24 cellular contexts compared by ENCODE assay signal in genomic region chrX:141759238-141759637, GRCh38.
DNase-seq lines count a peak whose midpoint lies in the region; ATAC-seq, FAIRE-seq and TF ChIP-seq lines count a peak whose summit lies in the region.
"Had no signal": no experiment of that assay in that cellular context is flagged by ENCODE, and none has a peak within 500 bp of the region (broad histone marks: within the 10 kb centered on the region; RNA-seq: fewer than 3 reads in every experiment).

No MANE protein-coding gene starts in this region.

- no peak for TF ChIP-seq POLR2A in HepG2 (IDR thresholded peaks at IDR 0.05; ENCODE audit: insufficient read depth in 1 of 2, low read depth in 2 of 2, low read length in 2 of 2)
- TF ChIP-seq POLR2A in right lobe of liver (IDR thresholded peaks at IDR 0.05), result no peak
- TF ChIP-seq POLR2A in K562 (conservative IDR thresholded peaks at IDR 0.05), result no peak

- FAIRE-seq in HepG2 (lab: Jason Lieb, UNC) (no peak), K562 (lab: Jason Lieb, UNC) (no peak), small intestine (lab: Jason Lieb, UNC) (peak; percentile 77)
- FAIRE-seq: D721Med, GM19239, H1 had no signal

- H3K4me3 ChIP-seq in HepG2 (replicated peaks in 1 of 3; ENCODE audit: insufficient read depth in 1 of 3, low read depth in 2 of 3, low read length in 3 of 3) (no peak overlapping the region), right lobe of liver (no peak overlapping the region), K562 (no peak overlapping the region), small intestine (ENCODE audit: low read depth in 1 of 2, low read length in 2 of 2) (no peak overlapping the region)
- H3K4me3 ChIP-seq: BLaER1 treated with 17β-estradiol and CSF1 and Interleukin-3, amounts not matched to agents 10 nM and 100 nM; GM12878; GM23248 had no signal

- H2AFZ ChIP-seq in HepG2 (ENCODE audit: low read length) (no peak overlapping the region), K562 (ENCODE audit: low read depth, low read length) (no peak overlapping the region)
- H2AFZ ChIP-seq: GM23248 had no signal

- no peak overlapping the region for H3K27ac ChIP-seq in HepG2 (ENCODE audit: extremely low read length, insufficient read depth, low read length)
- no peak overlapping the region for H3K27ac ChIP-seq in right lobe of liver
- no peak overlapping the region for H3K27ac ChIP-seq in K562 (ENCODE audit: extremely low read depth, low read depth, low read length)
- H3K27ac ChIP-seq in small intestine (ENCODE audit: low read depth in 1 of 2, low read length in 1 of 2), result no peak overlapping the region
- H3K27ac ChIP-seq: 22Rv1; BLaER1 treated with 17β-estradiol and CSF1 and Interleukin-3, amounts not matched to agents 10 nM and 100 nM; GM23248 had no signal

- no peak for ATAC-seq in HepG2
- ATAC-seq in right lobe of liver, result no peak
- ATAC-seq in K562, result no peak
- ATAC-seq: GM12878 had no signal

- CTCF ChIA-PET in HepG2 (lab: Yijun Ruan, JAX; ENCODE audit: low intra/inter-chr PET ratio, low total read pairs) (no interaction called here), K562 (lab: Yijun Ruan, JAX; ENCODE audit: low intra/inter-chr PET ratio) (no interaction called here)

- no peak for TF ChIP-seq EP300 in HepG2 (IDR thresholded peaks at IDR 0.05; ENCODE audit: low read depth in 2 of 2, low read length in 2 of 2)
- TF ChIP-seq EP300 in HepG2 (CRISPR knock-in tag; IDR thresholded peaks at IDR 0.05; ENCODE audit: borderline replicate concordance), result no peak
- TF ChIP-seq EP300 in K562 (IDR thresholded peaks at IDR 0.05; ENCODE audit: low read length), result no peak

- POLR2A ChIA-PET in HepG2 (lab: Yijun Ruan, JAX) (no interaction called here), K562 (lab: Yijun Ruan, JAX) (no interaction called here)

- intact Hi-C loops in HepG2 (cut with micrococcal nuclease; ENCODE audit: unreplicated experiment), result no loop called here
- intact Hi-C loops in right lobe of liver (cut with DNase I), result no loop called here
- intact Hi-C loops in K562 (cut with micrococcal nuclease), result no loop called here

- H3K4me1 ChIP-seq in HepG2 (ENCODE audit: insufficient read depth, low read length) (no peaks in the 10 kb centered on the region), right lobe of liver (no peaks in the 10 kb centered on the region), K562 (replicated peaks in 1 of 2; ENCODE audit: control insufficient read depth in 2 of 2, insufficient read depth in 2 of 2, low read length in 2 of 2) (no peaks in the 10 kb centered on the region), small intestine (ENCODE audit: control insufficient read depth in 2 of 2, insufficient read depth in 1 of 2, low read depth in 1 of 2, low read length in 1 of 2) (no peaks in the 10 kb centered on the region)
- H3K4me1 ChIP-seq: BE2C; BLaER1 treated with 17β-estradiol and CSF1 and Interleukin-3, amounts not matched to agents 10 nM and 100 nM had no signal

- peaks cover 20% of the 10 kb centered on the region for H3K9me3 ChIP-seq in HepG2 (ENCODE audit: low read length)
- H3K9me3 ChIP-seq in right lobe of liver, result no peaks in the 10 kb centered on the region
- peaks cover 2% of the 10 kb centered on the region for H3K9me3 ChIP-seq in K562 (replicated peaks; ENCODE audit: control insufficient read depth, insufficient read depth, low read depth, low read length)
- H3K9me3 ChIP-seq in small intestine (ENCODE audit: control insufficient read depth, low read depth), result no peaks in the 10 kb centered on the region
- H3K9me3 ChIP-seq: BE2C had no signal

- H3K4me2 ChIP-seq in HepG2 (ENCODE audit: low read depth, low read length) (no peak overlapping the region), K562 (ENCODE audit: insufficient read depth, low read length) (no peak overlapping the region)
- H3K4me2 ChIP-seq: BLaER1 treated with 17β-estradiol and CSF1 and Interleukin-3, amounts not matched to agents 10 nM and 100 nM had no signal

- BruUV-seq in HepG2 (replicated peaks; lab: Mats Ljungman, UMichigan) (no TSS peak), K562 (replicated peaks; lab: Mats Ljungman, UMichigan) (no TSS peak)

- WGBS in HepG2 (ENCODE audit: low lambda C conversion rate), result 6% methylated on average over 1 of the region's 1 CpG
- 40% methylated on average over 1 of the region's 1 CpG for WGBS in right lobe of liver (ENCODE audit: insufficient coverage, low coverage, low lambda C conversion rate, missing lambda C conversion rate)
- WGBS in K562 (ENCODE audit: insufficient coverage, low coverage, missing lambda C conversion rate), result 0% methylated on average over 1 of the region's 1 CpG
- 56 to 77% (median 69%) methylated on average over 1 of the region's 1 CpG for WGBS in small intestine, 3 donors

- TF ChIP-seq RAD21 in HepG2 (CRISPR knock-in tag; IDR thresholded peaks at IDR 0.05), result no peak
- TF ChIP-seq RAD21 in K562 (CRISPR knock-in tag; conservative IDR thresholded peaks at IDR 0.05 in 1 of 2, IDR thresholded peaks at IDR 0.05 in 1 of 2), result no peak

- H4K20me1 ChIP-seq in HepG2 (ENCODE audit: insufficient read depth, low read length) (no peaks in the 10 kb centered on the region), K562 (replicated peaks; ENCODE audit: control insufficient read depth, insufficient read depth, low read length) (no peaks in the 10 kb centered on the region)
- H4K20me1 ChIP-seq: BLaER1 treated with 17β-estradiol and CSF1 and Interleukin-3, amounts not matched to agents 10 nM and 100 nM had no signal

- no peak for DNase-seq in HepG2 (ENCODE audit: low spot score)
- DNase-seq in right lobe of liver, result no peak
- DNase-seq in K562 (ENCODE audit: extremely low read depth in 1 of 4, low spot score in 3 of 4), result no peak
- no peak for DNase-seq in small intestine
- no peak for DNase-seq in NCI-H1930 (lab: John Stamatoyannopoulos, UW)
- DNase-seq in SKM-1 treated with dmso at 0.1 percent for 144 hours (lab: John Stamatoyannopoulos, UW; ENCODE audit: unreplicated experiment), result no peak
- DNase-seq: ACHN; AML-193; BE2C; CD4-positive, alpha-beta T cell; CD8-positive, alpha-beta memory T cell; DMS 273 treated with DMSO at 0.1 percent for 48 hours; DMS79; EL; GDM1; GM23248; H7; HCEC 1CT had no signal

- H3K9me1 ChIP-seq in K562 (ENCODE audit: control insufficient read depth, insufficient read depth, low read length), result no peaks in the 10 kb centered on the region

- in situ Hi-C loops in HepG2 (cut with HindIII; ENCODE audit: extremely low pct_ligation_motif_present, low pct_unique_long_range_greater_than_20kb), result no loop called here
- in situ Hi-C loops in K562 (cut with MboI), result no loop called here

- H3K27me3 ChIP-seq in HepG2 (ENCODE audit: control insufficient read depth in 1 of 2, insufficient read depth in 2 of 2, low read length in 2 of 2) (no peaks in the 10 kb centered on the region), right lobe of liver (no peaks in the 10 kb centered on the region), K562 (ENCODE audit: control insufficient read depth in 2 of 2, insufficient read depth in 2 of 2, low read length in 2 of 2) (no peaks in the 10 kb centered on the region), small intestine (ENCODE audit: control insufficient read depth in 2 of 2, insufficient read depth in 2 of 2, low read length in 2 of 2) (no peaks in the 10 kb centered on the region)
- H3K27me3 ChIP-seq: BE2C had no signal

- H3K9ac ChIP-seq in HepG2 (ENCODE audit: insufficient read depth, low read depth, low read length), result no peak overlapping the region
- H3K9ac ChIP-seq in K562 (ENCODE audit: insufficient read depth in 1 of 2, low read depth in 2 of 2, low read length in 2 of 2), result no peak overlapping the region
- H3K9ac ChIP-seq: BLaER1 treated with 17β-estradiol and CSF1 and Interleukin-3, amounts not matched to agents 10 nM and 100 nM; GM23248 had no signal

- H3K79me2 ChIP-seq in HepG2 (ENCODE audit: insufficient read depth, low read length) (no peaks in the 10 kb centered on the region), K562 (ENCODE audit: control insufficient read depth, insufficient read depth, low read length) (no peaks in the 10 kb centered on the region)

- H3K36me3 ChIP-seq in HepG2 (replicated peaks in 1 of 2; ENCODE audit: control insufficient read depth in 1 of 2, insufficient read depth in 2 of 2, low read length in 2 of 2), result no peaks in the 10 kb centered on the region
- H3K36me3 ChIP-seq in right lobe of liver, result no peaks in the 10 kb centered on the region
- H3K36me3 ChIP-seq in K562 (ENCODE audit: control insufficient read depth, insufficient read depth, low read length), result no peaks in the 10 kb centered on the region
- no peaks in the 10 kb centered on the region for H3K36me3 ChIP-seq in small intestine (ENCODE audit: control insufficient read depth in 2 of 2, insufficient read depth in 2 of 2, low read length in 2 of 2)
- H3K36me3 ChIP-seq: BE2C; BLaER1 treated with 17β-estradiol and CSF1 and Interleukin-3, amounts not matched to agents 10 nM and 100 nM had no signal

- TF ChIP-seq CTCF in HepG2 (CRISPR knock-in tag; IDR thresholded peaks at IDR 0.05), result no peak
- no peak for TF ChIP-seq CTCF in right lobe of liver (IDR thresholded peaks at IDR 0.05)
- TF ChIP-seq CTCF in K562 (IDR thresholded peaks at IDR 0.05 in 2 of 3, conservative IDR thresholded peaks at IDR 0.05 in 1 of 3; ENCODE audit: insufficient read depth in 2 of 3, low read depth in 1 of 3, low read length in 3 of 3), result no peak

TF ChIP-seq in HepG2, 621 proteins besides CTCF, POLR2A, EP300 and RAD21 (continues in another document):
- no peak for TF ChIP-seq SRSF4 (IDR thresholded peaks at IDR 0.05; ENCODE audit: low read depth, low read length, poor library complexity, severe bottlenecking)
- no peak for TF ChIP-seq HMG20A (CRISPR knock-in tag; IDR thresholded peaks at IDR 0.05; ENCODE audit: borderline replicate concordance)

TF ChIP-seq in K562, 482 proteins besides CTCF, POLR2A, EP300 and RAD21:
- peak; percentile 32; the same call in 1 of the 2 replicates for TF ChIP-seq ZNF316 (IDR thresholded peaks at IDR 0.05)
- TF ChIP-seq EGR1 (conservative IDR thresholded peaks at IDR 0.05), result no peak
- no peak for TF ChIP-seq RBM22 (IDR thresholded peaks at IDR 0.05; ENCODE audit: low read depth, low read length, poor library complexity, severe bottlenecking)

Comparison
In these comparisons a context has a peak if more than half of its experiments do, and no peak if none do; other contexts are left out.
1. Of the 241 proteins assayed by ChIP-seq in both HepG2 and K562: peak only in HepG2: MAFF and MAFK; only in K562: none; in both: none; in neither: 239.